ENCODE assay signal across 17 cellular contexts in genomic region chr18:3093624-3094354, GRCh38.
DNase-seq lines count a peak whose midpoint lies in the region; ATAC-seq, FAIRE-seq and TF ChIP-seq lines count a peak whose summit lies in the region.
"Had no signal": no experiment of that assay in that cellular context is flagged by ENCODE, and none has a peak within 500 bp of the region (broad histone marks: within the 10 kb centered on the region; RNA-seq: fewer than 3 reads in every experiment).

No MANE protein-coding gene starts in this region.

- peak overlapping the region; percentile 51 for H2AFZ ChIP-seq in osteoblast (ENCODE audit: low read length)

- 57% methylated on average over 10 of the region's 10 CpGs for WGBS in esophagus muscularis mucosa

- H4K20me1 ChIP-seq in osteoblast (ENCODE audit: insufficient read depth, low read length) = no peaks in the 10 kb centered on the region

- in situ Hi-C loops in G401 (cut with HindIII; ENCODE audit: low sequenced_read_pairs) = no loop called here

- ATAC-seq in GM19452 (IDR thresholded peaks at IDR 0.05; ENCODE audit: unreplicated experiment) (no peak), GM18858 (IDR thresholded peaks at IDR 0.05; ENCODE audit: unreplicated experiment) (no peak)
- ATAC-seq: esophagus mucosa; stimulated activated effector memory CD8-positive, alpha-beta T cell treated with anti-CD3 and anti-CD28 coated beads, Interleukin-12 subunit alpha, Interleukin-12 subunit beta, amount 100 ng/mL, for 72 hours had no signal

- no peak for FAIRE-seq in H54 (lab: Jason Lieb, UNC)
- FAIRE-seq: islet of Langerhans had no signal

- no peaks in the 10 kb centered on the region for H3K9me3 ChIP-seq in esophagus muscularis mucosa
- H3K9me3 ChIP-seq in osteoblast (ENCODE audit: low read depth, low read length) = no peaks in the 10 kb centered on the region
- H3K9me3 ChIP-seq: BE2C, SJCRH30, spleen had no signal

- no peak overlapping the region for H3K27ac ChIP-seq in esophagus muscularis mucosa (replicated peaks in 1 of 4)
- no peak overlapping the region for H3K27ac ChIP-seq in osteoblast (ENCODE audit: low read depth, low read length)
- H3K27ac ChIP-seq: SJCRH30, spleen had no signal

- TF ChIP-seq EP300 in esophagus muscularis mucosa (IDR thresholded peaks at IDR 0.05) = no peak

- no peak overlapping the region for H3K4me3 ChIP-seq in esophagus muscularis mucosa
- peak overlapping the region; percentile 17 for H3K4me3 ChIP-seq in osteoblast (ENCODE audit: insufficient read depth, low read length)
- H3K4me3 ChIP-seq: SJCRH30, spleen had no signal

- no peak for TF ChIP-seq CTCF in esophagus muscularis mucosa (IDR thresholded peaks at IDR 0.05)
- no peak for TF ChIP-seq CTCF in osteoblast (IDR thresholded peaks at IDR 0.05; ENCODE audit: extremely low read depth, low read depth, low read length)

- H3K4me2 ChIP-seq in osteoblast (ENCODE audit: insufficient read depth, low read length) = peak overlapping the region; percentile 28

- TF ChIP-seq POLR2A in esophagus muscularis mucosa (IDR thresholded peaks at IDR 0.05; ENCODE audit: low read depth) (no peak), H54 (IDR thresholded peaks at IDR 0.05; ENCODE audit: low read depth, low read length) (no peak)

- H3K79me2 ChIP-seq in osteoblast (ENCODE audit: insufficient read depth, low read length) = no peaks in the 10 kb centered on the region

- H3K27me3 ChIP-seq in esophagus muscularis mucosa (no peaks in the 10 kb centered on the region), osteoblast (ENCODE audit: insufficient read depth, low read length) (no peaks in the 10 kb centered on the region)
- H3K27me3 ChIP-seq: BE2C, spleen had no signal

- intact Hi-C loops in esophagus muscularis mucosa (cut with DNase I) = no loop called here

- peak; percentile 59 for DNase-seq in G401 (ENCODE audit: low spot score)
- DNase-seq in NCI-H526 treated with DMSO at 0.1 percent for 48 hours (lab: John Stamatoyannopoulos, UW) = peak; percentile 8
- DNase-seq in esophagus muscularis mucosa (ENCODE audit: extremely low spot score) = peak; percentile 83
- DNase-seq in osteoblast (ENCODE audit: insufficient read length, low spot score, missing footprints) = peak; percentile 66
- DNase-seq in stimulated activated CD4-positive, alpha-beta T cell treated with anti-CD3 and anti-CD28 coated beads, Interleukin-1b, Interleukin-23, amount 100 ng/mL, for 48 hours = no peak
- no peak for DNase-seq in H54 (ENCODE audit: insufficient read length, low spot score)
- DNase-seq: activated CD4-positive, CD25-positive, alpha-beta regulatory T cell; activated effector memory CD4-positive, alpha-beta T cell treated with Interleukin-2 at 50 U/mL for 16 hours; BE2C; DMS 273 treated with DMSO at 0.1 percent for 48 hours; SJCRH30; spleen had no signal

- H3K4me1 ChIP-seq in esophagus muscularis mucosa (peaks cover 4 to 15% (median 12%) of the 10 kb centered on the region in 4 donors), osteoblast (ENCODE audit: insufficient read depth, low read length) (peaks cover 17% of the 10 kb centered on the region)
- H3K4me1 ChIP-seq: BE2C, SJCRH30 had no signal

- H3K36me3 ChIP-seq in esophagus muscularis mucosa (peaks cover 0 to 32% (median 3%) of the 10 kb centered on the region in 4 donors), osteoblast (ENCODE audit: insufficient read depth, low read length) (no peaks in the 10 kb centered on the region)
- H3K36me3 ChIP-seq: BE2C, SJCRH30, spleen had no signal

Comparison
In these comparisons a context has a peak if more than half of its experiments do, and no peak if none do; other contexts are left out.
1. DNase-seq: peak in G401 (single experiment), NCI-H526 treated with DMSO at 0.1 percent for 48 hours (single experiment), esophagus muscularis mucosa (single experiment) and osteoblast (single experiment); none in stimulated activated CD4-positive, alpha-beta T cell treated with anti-CD3 and anti-CD28 coated beads, Interleukin-1b, Interleukin-23, amount 100 ng/mL, for 48 hours (single experiment) and H54 (single experiment).